ENCODE assay signal across 13 cellular contexts in genomic region chr2:178990533-178991241, GRCh38. TPM values are rescaled to one million over a fixed set of nuclear protein-coding genes. Genes with fewer than 3 reads are reported as not detected.
DNase-seq lines count a peak whose midpoint lies in the region; ATAC-seq lines count a peak whose summit lies in the region.
"Had no signal": no experiment of that assay in that cellular context is flagged by ENCODE, and none has a peak within 500 bp of the region (broad histone marks: within the 10 kb centered on the region; RNA-seq: fewer than 3 reads in every experiment).

No MANE protein-coding gene starts in this region.

- H3K36me3 ChIP-seq in CD4-positive, alpha-beta memory T cell (ENCODE audit: insufficient read depth, low read length): no peaks in the 10 kb centered on the region
- H3K36me3 ChIP-seq: BLaER1 treated with 17β-estradiol and CSF1 and Interleukin-3, amounts not matched to agents 10 nM and 100 nM; esophagus squamous epithelium had no signal

- H3K27me3 Mint-ChIP-seq in CD4-positive, alpha-beta memory T cell: no peaks in the 10 kb centered on the region
- no peaks in the 10 kb centered on the region for H3K27me3 Mint-ChIP-seq in IgD-negative memory B cell

- DNase-seq in CD4-positive, alpha-beta memory T cell: no peak
- DNase-seq in Right ventricle myocardium inferior (ENCODE audit: missing footprints): no peak
- no peak for DNase-seq in NCI-H82 treated with DMSO at 0.1 percent for 48 hours (lab: John Stamatoyannopoulos, UW; ENCODE audit: unreplicated experiment)
- DNase-seq in KG1 (lab: John Stamatoyannopoulos, UW): no peak
- DNase-seq: aorta, esophagus squamous epithelium, left colon had no signal

- ATAC-seq in GM18870 (IDR thresholded peaks at IDR 0.05; ENCODE audit: unreplicated experiment) (peak; percentile 86), HG02623 (IDR thresholded peaks at IDR 0.05; ENCODE audit: unreplicated experiment) (peak; percentile 83), Right ventricle myocardium inferior (no peak), GM19328 (IDR thresholded peaks at IDR 0.05; ENCODE audit: unreplicated experiment) (no peak)
- ATAC-seq: left colon had no signal

- no peaks in the 10 kb centered on the region for H3K4me1 ChIP-seq in CD4-positive, alpha-beta memory T cell (ENCODE audit: insufficient read depth, low read length)
- H3K4me1 ChIP-seq: BLaER1 treated with 17β-estradiol and CSF1 and Interleukin-3, amounts not matched to agents 10 nM and 100 nM; esophagus squamous epithelium; parathyroid adenoma had no signal

- peaks cover 0 to 2% (median 0%) of the 10 kb centered on the region in 8 donors for H3K9me3 Mint-ChIP-seq in CD4-positive, alpha-beta memory T cell
- peaks cover 0 to 8% (median 5%) of the 10 kb centered on the region in 3 donors for H3K9me3 Mint-ChIP-seq in IgD-negative memory B cell

- peaks cover 0 to 6% (median 5%) of the 10 kb centered on the region in 4 donors for H3K4me1 Mint-ChIP-seq in CD4-positive, alpha-beta memory T cell
- H3K4me1 Mint-ChIP-seq in IgD-negative memory B cell: peaks cover 8 to 12% (median 10%) of the 10 kb centered on the region in 3 donors

- POLR2A ChIA-PET in CD4-positive, alpha-beta memory T cell (lab: Charles Lee; ENCODE audit: partially characterized antibody): no interaction called here

- H3K4me3 ChIP-seq in CD4-positive, alpha-beta memory T cell (ENCODE audit: low read length in 2 of 2): no peak overlapping the region
- H3K4me3 ChIP-seq: BLaER1 treated with 17β-estradiol and CSF1 and Interleukin-3, amounts not matched to agents 10 nM and 100 nM; esophagus squamous epithelium had no signal

- intact Hi-C loops in CD4-positive, alpha-beta memory T cell (cut with micrococcal nuclease): no loop called here
- intact Hi-C loops in Right ventricle myocardium inferior (cut with DNase I): no loop called here

- no peaks in the 10 kb centered on the region for H3K36me3 Mint-ChIP-seq in CD4-positive, alpha-beta memory T cell
- no peaks in the 10 kb centered on the region for H3K36me3 Mint-ChIP-seq in IgD-negative memory B cell

- H3K27ac Mint-ChIP-seq in CD4-positive, alpha-beta memory T cell: peak overlapping the region in 1 of 7 donors; percentile 18
- H3K27ac Mint-ChIP-seq in IgD-negative memory B cell: peak overlapping the region in 2 of 3 donors; percentile 23 to 35

- no peaks in the 10 kb centered on the region for H3K9me3 ChIP-seq in CD4-positive, alpha-beta memory T cell (ENCODE audit: control insufficient read depth in 1 of 2, low read length in 2 of 2)
- H3K9me3 ChIP-seq: esophagus squamous epithelium had no signal

- H3K27me3 ChIP-seq in CD4-positive, alpha-beta memory T cell (ENCODE audit: insufficient read depth, low read length): no peaks in the 10 kb centered on the region
- H3K27me3 ChIP-seq: BLaER1 treated with 17β-estradiol and CSF1 and Interleukin-3, amounts not matched to agents 10 nM and 100 nM; esophagus squamous epithelium had no signal

- H3K4me3 Mint-ChIP-seq in CD4-positive, alpha-beta memory T cell: peak overlapping the region in 5 of 8 donors; percentile 1 to 61 (median 35)
- peak overlapping the region; percentile 0 to 82 (median 61) for H3K4me3 Mint-ChIP-seq in IgD-negative memory B cell

- CTCF ChIA-PET in CD4-positive, alpha-beta memory T cell (lab: Charles Lee; ENCODE audit: partially characterized antibody): no interaction called here

- no peak overlapping the region for H3K27ac ChIP-seq in CD4-positive, alpha-beta memory T cell (ENCODE audit: low read depth, low read length)
- H3K27ac ChIP-seq: BLaER1 treated with 17β-estradiol and CSF1 and Interleukin-3, amounts not matched to agents 10 nM and 100 nM; esophagus squamous epithelium; parathyroid adenoma had no signal

RNA-seq across cellular contexts. Expression of gene CCDC141, which starts 59.2 kb away (rescaled TPM):
- 1 to 10 TPM; 8.2 TPM for total RNA-seq in CD4-positive, alpha-beta memory T cell
- polyA plus RNA-seq in CD4-positive, alpha-beta memory T cell: 1 to 10 TPM in 1 of 2 donors, under 1 TPM in 1; 0.73 to 2.4 TPM
- polyA plus RNA-seq in IgD-negative memory B cell: 15.4 TPM
- total RNA-seq in Right ventricle myocardium inferior: 116 TPM

Comparison
In these comparisons a context has a peak if more than half of its experiments do, and no peak if none do; other contexts are left out.
1. ATAC-seq: peak in GM18870 (single experiment) and HG02623 (single experiment); none in Right ventricle myocardium inferior (single experiment) and GM19328 (single experiment).
2. RNA of gene CCDC141, which starts 59.2 kb away (total RNA-seq): 116 TPM in Right ventricle myocardium inferior (single experiment); 8.2 TPM in CD4-positive, alpha-beta memory T cell; every median in the first group is over 10 times any median in the second.